Comparison of ENCODE assay signal across 11 cellular contexts in genomic region chr7:134645478-134645877, GRCh38. TPM values are rescaled to one million over a fixed set of nuclear protein-coding genes. Genes with fewer than 3 reads are reported as not detected.
DNase-seq lines count a peak whose midpoint lies in the region; ATAC-seq and TF ChIP-seq lines count a peak whose summit lies in the region.
"Had no signal": no experiment of that assay in that cellular context is flagged by ENCODE, and none has a peak within 500 bp of the region (broad histone marks: within the 10 kb centered on the region; RNA-seq: fewer than 3 reads in every experiment).

No MANE protein-coding gene starts in this region.

- H3K9ac ChIP-seq in mesendoderm (ENCODE audit: low read length): no peak overlapping the region

- H3K79me2 ChIP-seq in mesendoderm (ENCODE audit: control insufficient read depth, insufficient read depth, low read length): no peaks in the 10 kb centered on the region

- intact Hi-C loops in heart left ventricle (cut with DNase I) (no loop called here), left ventricle myocardium superior (cut with micrococcal nuclease) (no loop called here)

- TF ChIP-seq CTCF in heart left ventricle (IDR thresholded peaks at IDR 0.05): no peak
- TF ChIP-seq CTCF in choroid plexus epithelial cell (conservative IDR thresholded peaks at IDR 0.05; ENCODE audit: low read depth, low read length): no peak

- ATAC-seq in heart left ventricle (no peak), left ventricle myocardium superior (no peak), GM21529 (IDR thresholded peaks at IDR 0.05; ENCODE audit: unreplicated experiment) (no peak)

- no peaks in the 10 kb centered on the region for H3K9me3 ChIP-seq in heart left ventricle

- peaks cover 4 to 29% (median 13%) of the 10 kb centered on the region in 12 donors for H3K4me1 ChIP-seq in heart left ventricle
- peaks cover 6% of the 10 kb centered on the region for H3K4me1 ChIP-seq in mesendoderm (ENCODE audit: control insufficient read depth, low read depth, low read length)
- H3K4me1 ChIP-seq in urinary bladder (ENCODE audit: insufficient read depth): peaks cover 3% of the 10 kb centered on the region

- H2AK5ac ChIP-seq in mesendoderm (ENCODE audit: low read length): no peak overlapping the region

- no peak for DNase-seq in heart left ventricle
- DNase-seq in left ventricle myocardium superior: no peak
- no peak for DNase-seq in choroid plexus epithelial cell (ENCODE audit: low read depth)
- no peak for DNase-seq in mesendoderm
- no peak for DNase-seq in activated naive CD4-positive, alpha-beta T cell (lab: John Stamatoyannopoulos, UW)
- no peak for DNase-seq in D341Med (ENCODE audit: low spot score)
- DNase-seq: immature natural killer cell; NCI-H2171 treated with DMSO at 0.1 percent for 48 hours; stimulated activated CD4-positive, alpha-beta T cell treated with anti-CD3 and anti-CD28 coated beads, Interleukin-4, amount 100 ng/mL, for 4 hours had no signal

- H3K79me1 ChIP-seq in mesendoderm (ENCODE audit: low read length): peaks cover 2% of the 10 kb centered on the region

- TF ChIP-seq POLR2A in heart left ventricle (IDR thresholded peaks at IDR 0.05): no peak

- H3K36me3 ChIP-seq in heart left ventricle (no peaks in the 10 kb centered on the region), mesendoderm (ENCODE audit: control insufficient read depth, insufficient read depth, low read length) (no peaks in the 10 kb centered on the region), urinary bladder (ENCODE audit: insufficient read depth) (no peaks in the 10 kb centered on the region)

- H3K27ac ChIP-seq in heart left ventricle (peak overlapping the region in 7 of 12 donors; percentile 74 to 87 (median 80)), mesendoderm (ENCODE audit: low read depth, low read length) (no peak overlapping the region), urinary bladder (ENCODE audit: low read depth) (no peak overlapping the region)

- H3K4me2 ChIP-seq in mesendoderm (ENCODE audit: low read length): peak overlapping the region; percentile 69

- peak overlapping the region; percentile 13 for H4K8ac ChIP-seq in mesendoderm (ENCODE audit: low read depth, low read length)

- H3K4ac ChIP-seq in mesendoderm (ENCODE audit: low read depth, low read length): no peak overlapping the region

- H3K4me3 ChIP-seq in heart left ventricle (peak overlapping the region; percentile 46 to 91 (median 66)), choroid plexus epithelial cell (ENCODE audit: low read depth, low read length) (peak overlapping the region; percentile 72), mesendoderm (ENCODE audit: low read length) (no peak overlapping the region), urinary bladder (ENCODE audit: low read depth, low read length) (peak overlapping the region; percentile 76)

- H4K5ac ChIP-seq in mesendoderm (ENCODE audit: low read length): no peak overlapping the region

- H3K18ac ChIP-seq in mesendoderm (ENCODE audit: low read length): no peak overlapping the region

- 41 to 66% (median 50%) methylated on average over 5 of the region's 5 CpGs for WGBS in heart left ventricle, 4 donors
- WGBS in mesendoderm (ENCODE audit: extremely low coverage, insufficient coverage, low lambda C conversion rate): no CpG with 5 or more reads among the region's 5 CpGs
- WGBS in urinary bladder: 45% methylated on average over 5 of the region's 5 CpGs

- H3K27me3 ChIP-seq in heart left ventricle (no peaks in the 10 kb centered on the region), mesendoderm (ENCODE audit: insufficient read depth, low read length, poor library complexity) (no peaks in the 10 kb centered on the region)

- H3K23ac ChIP-seq in mesendoderm (ENCODE audit: low read length): no peak overlapping the region

- no peak overlapping the region for H3K56ac ChIP-seq in mesendoderm (ENCODE audit: low read length)

- no peak overlapping the region for H2BK5ac ChIP-seq in mesendoderm (ENCODE audit: low read length)

- H2BK15ac ChIP-seq in mesendoderm (replicated peaks; ENCODE audit: low read depth): no peak overlapping the region

- no peak overlapping the region for H2BK120ac ChIP-seq in mesendoderm (ENCODE audit: low read depth, low read length)

RNA-seq across cellular contexts. Expression of gene BPGM, which starts 1.2 kb away (rescaled TPM):
- total RNA-seq in heart left ventricle (10 to 100 TPM; 12.3 to 17.8 (median 14.9) TPM), left ventricle myocardium superior (15.2 TPM), urinary bladder (31.9 TPM)
- polyA plus RNA-seq in heart left ventricle (10 to 100 TPM; 15.4 to 26.0 TPM), urinary bladder (19.2 TPM)
- 14.5 TPM for polyA plus RNA-seq in mesendoderm (2013, experiment 1 of 2)
- polyA plus RNA-seq in mesendoderm (2013, experiment 2 of 2): 14.2 TPM

Comparison
In these comparisons a context has a peak if more than half of its experiments do, and no peak if none do; other contexts are left out.
1. H3K27ac ChIP-seq: peak in heart left ventricle (7 of 12); none in mesendoderm (single experiment) and urinary bladder (single experiment).